Comparison of ENCODE assay signal across 1 cellular context in genomic region chr16:1073566-1074378, GRCh38.
TF ChIP-seq lines count a peak whose summit lies in the region.

No MANE protein-coding gene starts in this region.

TF ChIP-seq in HepG2, 621 proteins besides CTCF, POLR2A, EP300 and RAD21 (continued from another document):
- TF ChIP-seq, protein P1, sequence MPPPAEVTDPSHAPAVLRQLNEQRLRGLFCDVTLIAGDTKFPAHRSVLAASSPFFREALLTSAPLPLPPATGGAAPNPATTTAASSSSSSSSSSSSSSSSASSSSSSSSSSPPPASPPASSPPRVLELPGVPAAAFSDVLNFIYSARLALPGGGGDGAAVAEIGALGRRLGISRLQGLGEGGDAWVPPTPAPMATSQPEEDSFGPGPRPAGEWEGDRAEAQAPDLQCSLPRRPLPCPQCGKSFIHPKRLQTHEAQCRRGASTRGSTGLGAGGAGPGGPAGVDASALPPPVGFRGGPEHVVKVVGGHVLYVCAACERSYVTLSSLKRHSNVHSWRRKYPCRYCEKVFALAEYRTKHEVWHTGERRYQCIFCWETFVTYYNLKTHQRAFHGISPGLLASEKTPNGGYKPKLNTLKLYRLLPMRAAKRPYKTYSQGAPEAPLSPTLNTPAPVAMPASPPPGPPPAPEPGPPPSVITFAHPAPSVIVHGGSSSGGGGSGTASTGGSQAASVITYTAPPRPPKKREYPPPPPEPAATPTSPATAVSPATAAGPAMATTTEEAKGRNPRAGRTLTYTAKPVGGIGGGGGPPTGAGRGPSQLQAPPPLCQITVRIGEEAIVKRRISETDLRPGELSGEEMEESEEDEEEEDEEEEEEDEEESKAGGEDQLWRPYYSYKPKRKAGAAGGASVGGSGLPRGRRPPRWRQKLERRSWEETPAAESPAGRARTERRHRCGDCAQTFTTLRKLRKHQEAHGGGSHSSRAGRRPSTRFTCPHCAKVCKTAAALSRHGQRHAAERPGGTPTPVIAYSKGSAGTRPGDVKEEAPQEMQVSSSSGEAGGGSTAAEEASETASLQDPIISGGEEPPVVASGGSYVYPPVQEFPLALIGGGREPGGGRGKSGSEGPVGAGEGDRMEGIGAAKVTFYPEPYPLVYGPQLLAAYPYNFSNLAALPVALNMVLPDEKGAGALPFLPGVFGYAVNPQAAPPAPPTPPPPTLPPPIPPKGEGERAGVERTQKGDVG (CRISPR knock-in tag; IDR thresholded peaks at IDR 0.05; ENCODE audit: borderline replicate concordance), result 0 out of 2 replicates have a peak, but pooled peaks have one; percentile 44
- TF ChIP-seq ZC3H4 (CRISPR knock-in tag; IDR thresholded peaks at IDR 0.05; ENCODE audit: borderline replicate concordance) (no peak), BRD4 (CRISPR knock-in tag; IDR thresholded peaks at IDR 0.05) (no peak), SRSF1 (optimal IDR thresholded peaks at IDR 0.05; ENCODE audit: low read depth, low read length) (peak; percentile 40), IKZF5 (CRISPR knock-in tag; IDR thresholded peaks at IDR 0.05) (0 out of 2 replicates have a peak, but pooled peaks have one; percentile 19), RARA (CRISPR knock-in tag; IDR thresholded peaks at IDR 0.05) (0 out of 2 replicates have a peak, but pooled peaks have one; percentile 4)
